1 cellular context compared by ENCODE assay signal in genomic region chr4:128357286-128357685, GRCh38.
TF ChIP-seq lines count a peak whose summit lies in the region.

No MANE protein-coding gene starts in this region.

TF ChIP-seq in endothelial cell of umbilical vein, 7 proteins besides CTCF, POLR2A, EP300 and RAD21:
- no peak for TF ChIP-seq EZH2 (IDR thresholded peaks at IDR 0.05; ENCODE audit: borderline replicate concordance, low read depth, low read length, severe bottlenecking)
- no peak for TF ChIP-seq GATA2 (IDR thresholded peaks at IDR 0.05; ENCODE audit: insufficient read depth, insufficient read length, low read depth, low read length)
- no peak for TF ChIP-seq MYC (IDR thresholded peaks at IDR 0.05; ENCODE audit: low read depth, low read length)
